ENCODE assay signal across 15 cellular contexts in genomic region chr7:158007697-158008257, GRCh38.
DNase-seq lines count a peak whose midpoint lies in the region; ATAC-seq, FAIRE-seq and TF ChIP-seq lines count a peak whose summit lies in the region.
"Had no signal": no experiment of that assay in that cellular context is flagged by ENCODE, and none has a peak within 500 bp of the region (broad histone marks: within the 10 kb centered on the region; RNA-seq: fewer than 3 reads in every experiment).

No MANE protein-coding gene starts in this region.

- H3K27ac ChIP-seq in upper lobe of right lung, result no peak overlapping the region
- no peak overlapping the region for H3K27ac ChIP-seq in PC-9
- H3K27ac ChIP-seq: C4-2B, SK-N-MC had no signal

- H3K27ac Mint-ChIP-seq in CD14-positive monocyte (peak overlapping the region in 1 of 7 donors; percentile 14), neural crest cell (ENCODE audit: unreplicated experiment) (peak overlapping the region; percentile 43)

- H3K4me3 ChIP-seq in bronchial epithelial cell (ENCODE audit: low read depth, low read length) (no peak overlapping the region), upper lobe of right lung (no peak overlapping the region), PC-9 (no peak overlapping the region)
- H3K4me3 ChIP-seq: SK-N-MC had no signal

- no peaks in the 10 kb centered on the region for H3K79me2 ChIP-seq in PC-9 (ENCODE audit: low read depth)

- peak; percentile 73 for FAIRE-seq in bronchial epithelial cell (lab: Jason Lieb, UNC)
- FAIRE-seq: RCC 7860 had no signal

- no peaks in the 10 kb centered on the region for H3F3A ChIP-seq in PC-9 (ENCODE audit: insufficient read depth, low read depth)

- intact Hi-C loops in CD14-positive monocyte (cut with micrococcal nuclease) (no loop called here), upper lobe of right lung (cut with DNase I) (no loop called here), PC-9 (cut with micrococcal nuclease; ENCODE audit: unreplicated experiment) (no loop called here)

- H3K27me3 ChIP-seq in bronchial epithelial cell (ENCODE audit: control insufficient read depth, insufficient read depth, low read length), result no peaks in the 10 kb centered on the region
- H3K27me3 ChIP-seq in upper lobe of right lung, result no peaks in the 10 kb centered on the region
- H3K27me3 ChIP-seq in PC-9 (ENCODE audit: insufficient read depth, low read depth), result peaks cover 97% of the 10 kb centered on the region

- H3K9me3 Mint-ChIP-seq in CD14-positive monocyte (peaks cover 0 to 6% (median 0%) of the 10 kb centered on the region in 7 donors), neural crest cell (no peaks in the 10 kb centered on the region)

- H3K9me3 ChIP-seq in upper lobe of right lung (no peaks in the 10 kb centered on the region), PC-9 (ENCODE audit: insufficient read depth, low read depth) (no peaks in the 10 kb centered on the region)

- no peak overlapping the region for H2AFZ ChIP-seq in PC-9

- no peaks in the 10 kb centered on the region for H3K9me2 ChIP-seq in PC-9 (ENCODE audit: insufficient read depth)

- TF ChIP-seq CTCF in CD14-positive monocyte (IDR thresholded peaks at IDR 0.05), result no peak
- TF ChIP-seq CTCF in bronchial epithelial cell (IDR thresholded peaks at IDR 0.05; ENCODE audit: insufficient read depth, low read length, severe bottlenecking), result no peak
- TF ChIP-seq CTCF in neural crest cell (conservative IDR thresholded peaks at IDR 0.05), result no peak
- TF ChIP-seq CTCF in upper lobe of right lung (IDR thresholded peaks at IDR 0.05), result no peak
- no peak for TF ChIP-seq CTCF in PC-9 (conservative IDR thresholded peaks at IDR 0.05)

- no peak overlapping the region for H3K4me2 ChIP-seq in PC-9

- CTCF ChIA-PET in PC-9 (lab: Charles Lee), result no interaction called here

- no peaks in the 10 kb centered on the region; the same call in 1 of the 2 replicates for H4K20me1 ChIP-seq in PC-9 (ENCODE audit: insufficient read depth)

- no peak overlapping the region for H3K4me3 Mint-ChIP-seq in CD14-positive monocyte
- no peak overlapping the region for H3K4me3 Mint-ChIP-seq in neural crest cell

- H3K27me3 Mint-ChIP-seq in CD14-positive monocyte (ENCODE audit: low read depth in 3 of 3) (peaks cover 0 to 13% (median 7%) of the 10 kb centered on the region in 3 donors), neural crest cell (ENCODE audit: low read depth) (no peaks in the 10 kb centered on the region)

- POLR2A ChIA-PET in PC-9 (lab: Charles Lee; ENCODE audit: unreplicated experiment), result no interaction called here

- H3K4me1 ChIP-seq in upper lobe of right lung (no peaks in the 10 kb centered on the region), PC-9 (replicated peaks; ENCODE audit: insufficient read depth) (no peaks in the 10 kb centered on the region)

- H3K36me3 Mint-ChIP-seq in CD14-positive monocyte, result no peaks in the 10 kb centered on the region
- no peaks in the 10 kb centered on the region for H3K36me3 Mint-ChIP-seq in neural crest cell (ENCODE audit: low read depth)

- no TSS peak for BruUV-seq in PC-9 (replicated peaks; lab: Mats Ljungman, UMichigan)

- ATAC-seq in upper lobe of right lung (peak; percentile 34), GM19397 (IDR thresholded peaks at IDR 0.05; ENCODE audit: unreplicated experiment) (no peak)

- H3K4me1 Mint-ChIP-seq in CD14-positive monocyte, result no peaks in the 10 kb centered on the region
- peaks cover 43% of the 10 kb centered on the region for H3K4me1 Mint-ChIP-seq in neural crest cell

- DNase-seq in CD14-positive monocyte (ENCODE audit: low spot score) (peak; percentile 26), bronchial epithelial cell (ENCODE audit: low read depth) (no peak), neural crest cell (ENCODE audit: low read depth, low spot score) (no peak), upper lobe of right lung (no peak), NCI-H510A (lab: John Stamatoyannopoulos, UW) (no peak), PC-9 (no peak)
- DNase-seq: DMS79 treated with DMSO at 0.1 percent for 48 hours; H7; NCI-H1105; NK-92 treated with Interleukin-12 subunit alpha and Interleukin-12 subunit beta, amount 100 ng/mL, for 24 hours; SHP77 had no signal

- no peaks in the 10 kb centered on the region for H3K36me3 ChIP-seq in bronchial epithelial cell (ENCODE audit: control insufficient read depth, insufficient read depth, low read length)
- H3K36me3 ChIP-seq in upper lobe of right lung, result no peaks in the 10 kb centered on the region
- H3K36me3 ChIP-seq in PC-9 (ENCODE audit: low read depth), result no peaks in the 10 kb centered on the region
